In genomic region chr9:33676746-33677505, GRCh38 we compare ENCODE assay signal across 8 cellular contexts.
DNase-seq lines count a peak whose midpoint lies in the region; ATAC-seq and TF ChIP-seq lines count a peak whose summit lies in the region.

No MANE protein-coding gene starts in this region.

- no peaks in the 10 kb centered on the region for H3K9me3 ChIP-seq in endodermal cell (ENCODE audit: control insufficient read depth, low read length)

- intact Hi-C loops in activated CD8-positive, alpha-beta T cell treated with anti-CD3 and anti-CD28 coated beads for 36 hours (cut with micrococcal nuclease), result no loop called here

- H3K9ac ChIP-seq in endodermal cell (ENCODE audit: extremely low read depth, low read length, poor library complexity, severe bottlenecking), result peak overlapping the region; percentile 34

- H3K27ac ChIP-seq in endodermal cell (ENCODE audit: low read depth, low read length), result peak overlapping the region; percentile 91

- H3K27me3 Mint-ChIP-seq in activated CD8-positive, alpha-beta T cell treated with anti-CD3 and anti-CD28 coated beads for 36 hours, result peaks cover 53% of the 10 kb centered on the region
- peaks cover 10% of the 10 kb centered on the region for H3K27me3 Mint-ChIP-seq in endodermal cell (ENCODE audit: insufficient read depth)
- peaks cover 65% of the 10 kb centered on the region for H3K27me3 Mint-ChIP-seq in mesothelial cell of epicardium (ENCODE audit: low read depth)

- no peak for TF ChIP-seq CTCF in activated CD8-positive, alpha-beta T cell treated with anti-CD3 and anti-CD28 coated beads for 36 hours (IDR thresholded peaks at IDR 0.05)
- TF ChIP-seq CTCF in endodermal cell (conservative IDR thresholded peaks at IDR 0.05) (no peak), mesothelial cell of epicardium (IDR thresholded peaks at IDR 0.05; ENCODE audit: unreplicated experiment) (no peak)

- POLR2A ChIA-PET in activated CD8-positive, alpha-beta T cell treated with anti-CD3 and anti-CD28 coated beads for 36 hours (lab: Charles Lee), result no interaction called here

- peak; percentile 74 for ATAC-seq in activated CD8-positive, alpha-beta T cell treated with anti-CD3 and anti-CD28 coated beads for 36 hours
- no peak for ATAC-seq in HG02973 (IDR thresholded peaks at IDR 0.05; ENCODE audit: unreplicated experiment)

- 0 to 4% methylated on average over 5 to 76 of the region's 78 CpGs for WGBS in endodermal cell (ENCODE audit: insufficient coverage in 1 of 2, insufficient read length in 1 of 2), 2 experiments

- H3K4me3 Mint-ChIP-seq in activated CD8-positive, alpha-beta T cell treated with anti-CD3 and anti-CD28 coated beads for 36 hours, result peak overlapping the region; percentile 79
- H3K4me3 Mint-ChIP-seq in endodermal cell (peak overlapping the region; percentile 70), mesothelial cell of epicardium (peak overlapping the region; percentile 84)

- in situ Hi-C loops in G401 (cut with HindIII; ENCODE audit: low sequenced_read_pairs), result no loop called here

- no peaks in the 10 kb centered on the region for H3K27me3 ChIP-seq in endodermal cell (ENCODE audit: control insufficient read depth, insufficient read depth, low read length, poor library complexity, severe bottlenecking)

- H3K9me3 Mint-ChIP-seq in activated CD8-positive, alpha-beta T cell treated with anti-CD3 and anti-CD28 coated beads for 36 hours, result peaks cover 2% of the 10 kb centered on the region
- H3K9me3 Mint-ChIP-seq in endodermal cell, result peaks cover 4% of the 10 kb centered on the region
- H3K9me3 Mint-ChIP-seq in mesothelial cell of epicardium, result peaks cover 14% of the 10 kb centered on the region

- CTCF ChIA-PET in activated CD8-positive, alpha-beta T cell treated with anti-CD3 and anti-CD28 coated beads for 36 hours (lab: Charles Lee), result interaction anchor here (6.0 kb wide), 1 partner anchor 52 kb away, joined by 23 read pairs; no protein-coding TSS in a partner anchor

- peak overlapping the region; percentile 89 for H3K4me3 ChIP-seq in endodermal cell (ENCODE audit: low read length)

- H3K36me3 Mint-ChIP-seq in activated CD8-positive, alpha-beta T cell treated with anti-CD3 and anti-CD28 coated beads for 36 hours (ENCODE audit: low read depth), result no peaks in the 10 kb centered on the region
- H3K36me3 Mint-ChIP-seq in endodermal cell (ENCODE audit: low read depth), result no peaks in the 10 kb centered on the region
- no peaks in the 10 kb centered on the region for H3K36me3 Mint-ChIP-seq in mesothelial cell of epicardium

- H3K4me1 Mint-ChIP-seq in activated CD8-positive, alpha-beta T cell treated with anti-CD3 and anti-CD28 coated beads for 36 hours (ENCODE audit: low read depth), result peaks cover 5% of the 10 kb centered on the region
- H3K4me1 Mint-ChIP-seq in endodermal cell (peaks cover 6% of the 10 kb centered on the region), mesothelial cell of epicardium (peaks cover 9% of the 10 kb centered on the region)

- peak; percentile 71 for DNase-seq in G401 (ENCODE audit: low spot score)
- peak; percentile 67 for DNase-seq in NCI-H1105 (lab: John Stamatoyannopoulos, UW)
- peak; percentile 38 for DNase-seq in activated CD8-positive, alpha-beta T cell treated with anti-CD3 and anti-CD28 coated beads for 36 hours
- peak; percentile 88 for DNase-seq in endodermal cell
- DNase-seq in mesothelial cell of epicardium (ENCODE audit: low spot score in 2 of 2, unreplicated experiment in 2 of 2), result peak; percentile 28 to 62
- peak; percentile 5 for DNase-seq in stimulated activated naive CD4-positive, alpha-beta T cell treated with Interleukin-2 at 50 U/mL for 16 hours (lab: John Stamatoyannopoulos, UW)
- no peak for DNase-seq in SW480 (ENCODE audit: low spot score)

- H3K4me1 ChIP-seq in endodermal cell (ENCODE audit: control insufficient read depth, insufficient read depth, low read length), result no peaks in the 10 kb centered on the region

- H3K27ac Mint-ChIP-seq in activated CD8-positive, alpha-beta T cell treated with anti-CD3 and anti-CD28 coated beads for 36 hours, result no peak overlapping the region
- peak overlapping the region; percentile 79 for H3K27ac Mint-ChIP-seq in endodermal cell
- peak overlapping the region; percentile 88 for H3K27ac Mint-ChIP-seq in mesothelial cell of epicardium

- H3K36me3 ChIP-seq in endodermal cell (ENCODE audit: control insufficient read depth, insufficient read depth, low read length), result no peaks in the 10 kb centered on the region
